14 cellular contexts compared by ENCODE assay signal in genomic region chr17:48556534-48557401, GRCh38. TPM values are rescaled to one million over a fixed set of nuclear protein-coding genes. Genes with fewer than 3 reads are reported as not detected.
DNase-seq lines count a peak whose midpoint lies in the region; ATAC-seq and TF ChIP-seq lines count a peak whose summit lies in the region.
"Had no signal": no experiment of that assay in that cellular context is flagged by ENCODE, and none has a peak within 500 bp of the region (broad histone marks: within the 10 kb centered on the region; RNA-seq: fewer than 3 reads in every experiment).

No MANE protein-coding gene starts in this region.

- H3K27ac ChIP-seq in RWPE2 (ENCODE audit: poor library complexity, severe bottlenecking) = peak overlapping the region; percentile 17
- peak overlapping the region; percentile 76 for H3K27ac ChIP-seq in fibroblast of lung (ENCODE audit: insufficient read depth, low read length)
- H3K27ac ChIP-seq: ovary had no signal

- peak overlapping the region; percentile 87 for H3K4me3 Mint-ChIP-seq in nephron progenitor cell

- H3K9me3 ChIP-seq in RWPE2 (ENCODE audit: severe bottlenecking) (no peaks in the 10 kb centered on the region), fibroblast of lung (ENCODE audit: control insufficient read depth, insufficient read depth, low read depth, low read length) (no peaks in the 10 kb centered on the region)
- H3K9me3 ChIP-seq: ovary had no signal

- H3K27ac Mint-ChIP-seq in nephron progenitor cell = peak overlapping the region; percentile 100
- H3K27ac Mint-ChIP-seq: activated naive CD8-positive, alpha-beta T cell had no signal

- H2AFZ ChIP-seq in fibroblast of lung (ENCODE audit: low read length) = no peak overlapping the region

- H3K4me1 ChIP-seq in RWPE2 (ENCODE audit: insufficient read depth, poor library complexity, severe bottlenecking) (peaks cover 15% of the 10 kb centered on the region), fibroblast of lung (ENCODE audit: control insufficient read depth, extremely low read depth, insufficient read depth, low read length) (peaks cover 59% of the 10 kb centered on the region)

- H3K4me1 Mint-ChIP-seq in nephron progenitor cell = peaks cover 97% of the 10 kb centered on the region

- 0 out of 2 replicates have a peak, but pooled peaks cover 3% of the 10 kb centered on the region for H3K36me3 ChIP-seq in RWPE2 (ENCODE audit: low read depth)
- H3K36me3 ChIP-seq in fibroblast of lung (ENCODE audit: control insufficient read depth, insufficient read depth, low read length) = peaks cover 19% of the 10 kb centered on the region
- H3K36me3 ChIP-seq: ovary had no signal

- POLR2A ChIA-PET in AG04449 (lab: Yijun Ruan, JAX) = interaction anchor here (0.6 to 3.1 kb wide), 11 partner anchors 10 to 73 kb away, joined by 3 to 17 read pairs (median 3); partner anchors contain the start of gene HOXB5

- peaks cover 99% of the 10 kb centered on the region for H3K79me2 ChIP-seq in fibroblast of lung (ENCODE audit: control insufficient read depth, insufficient read depth, low read length)

- ATAC-seq in RWPE2 (ENCODE audit: low read depth) (no peak), HG03025 (IDR thresholded peaks at IDR 0.05; ENCODE audit: low FRiP score, unreplicated experiment) (no peak), GM18517 (IDR thresholded peaks at IDR 0.05; ENCODE audit: unreplicated experiment) (no peak)

- peak overlapping the region; percentile 32 for H3K4me3 ChIP-seq in AG04449 (ENCODE audit: low read depth, low read length)
- no peak overlapping the region for H3K4me3 ChIP-seq in RWPE2 (ENCODE audit: severe bottlenecking)
- H3K4me3 ChIP-seq in fibroblast of lung (replicated peaks in 1 of 4; ENCODE audit: control extremely low read depth in 1 of 4, insufficient read depth in 1 of 4, low read depth in 3 of 4, low read length in 4 of 4) = peak overlapping the region; percentile 67 to 82 (median 75)
- H3K4me3 ChIP-seq: ovary had no signal

- H3K4me2 ChIP-seq in fibroblast of lung (ENCODE audit: extremely low read depth, insufficient read depth, low read length) = peak overlapping the region; percentile 100

- H3K36me3 Mint-ChIP-seq in nephron progenitor cell (ENCODE audit: low read depth) = peaks cover 50% of the 10 kb centered on the region
- H3K36me3 Mint-ChIP-seq: activated naive CD8-positive, alpha-beta T cell had no signal

- H3K27me3 ChIP-seq in RWPE2 (ENCODE audit: insufficient read depth, poor library complexity, severe bottlenecking) = no peaks in the 10 kb centered on the region
- no peaks in the 10 kb centered on the region for H3K27me3 ChIP-seq in fibroblast of lung (ENCODE audit: control insufficient read depth, insufficient read depth, low read length)

- DNase-seq in AG04449 (ENCODE audit: low read depth, low spot score) (no peak), RWPE2 (ENCODE audit: low spot score) (no peak), fibroblast of lung (ENCODE audit: low read depth in 2 of 2) (peak; percentile 61 to 89), nephron progenitor cell (no peak)
- DNase-seq in stimulated activated CD4-positive, alpha-beta T cell treated with anti-CD3 and anti-CD28 coated beads, Interleukin-2, amount 100 ng/mL, for 48 hours = no peak
- DNase-seq in activated effector memory CD4-positive, alpha-beta T cell treated with anti-CD3 and anti-CD28 coated beads, Interleukin-2, amount 50 U/mL, for 16 hours = no peak
- DNase-seq: GDM1, NCI-H187, ovary had no signal

- H3K27me3 Mint-ChIP-seq in nephron progenitor cell (ENCODE audit: low read depth, poor library complexity) = no peaks in the 10 kb centered on the region

- CTCF ChIA-PET in AG04449 (lab: Yijun Ruan, JAX) = interaction anchor here (0.8 to 3.6 kb wide), 13 partner anchors 9 to 248 kb away, joined by 3 to 22 read pairs (median 4); partner anchors contain the start of gene HOXB5

- no peaks in the 10 kb centered on the region for H4K20me1 ChIP-seq in fibroblast of lung (ENCODE audit: control insufficient read depth, extremely low read depth, insufficient read depth, low read length)

- H3K9ac ChIP-seq in fibroblast of lung (ENCODE audit: insufficient read depth, low read length) = peak overlapping the region; percentile 42

- no peaks in the 10 kb centered on the region for H3K9me3 Mint-ChIP-seq in nephron progenitor cell

- no peak for TF ChIP-seq CTCF in AG04449 (IDR thresholded peaks at IDR 0.05; ENCODE audit: insufficient read depth, low read length, missing control alignments)
- TF ChIP-seq CTCF in RWPE2 (IDR thresholded peaks at IDR 0.05; ENCODE audit: poor library complexity, severe bottlenecking) = no peak
- TF ChIP-seq CTCF in fibroblast of lung (conservative IDR thresholded peaks at IDR 0.05 in 1 of 2, IDR thresholded peaks at IDR 0.05 in 1 of 2; ENCODE audit: low read depth in 1 of 2, low read length in 2 of 2) = no peak
- no peak for TF ChIP-seq CTCF in nephron progenitor cell (IDR thresholded peaks at IDR 0.05)

RNA-seq across cellular contexts. Expression of gene HOXB2, which starts 11.9 kb away (rescaled TPM):
- 9.2 and 12.2 TPM in 2 replicates for total RNA-seq in fibroblast of lung
- 12.3 and 15.9 TPM in 2 replicates for polyA plus RNA-seq in fibroblast of lung
- 18.2 and 25.8 TPM in 2 replicates for polyA plus RNA-seq in fibroblast of lung (2012)
- polyA minus RNA-seq in fibroblast of lung (ENCODE audit: low replicate concordance) = 10.2 and 12.9 TPM in 2 replicates

RNA-seq across cellular contexts. Expression of gene HOXB4, which starts 21.4 kb away (rescaled TPM):
- 6.2 and 8.9 TPM in 2 replicates for total RNA-seq in fibroblast of lung
- polyA plus RNA-seq in fibroblast of lung = 3.4 and 3.8 TPM in 2 replicates
- polyA plus RNA-seq in fibroblast of lung (2012) = 4.5 and 5.6 TPM in 2 replicates
- polyA minus RNA-seq in fibroblast of lung (ENCODE audit: low replicate concordance) = 3.8 and 5.0 TPM in 2 replicates

RNA-seq across cellular contexts. Expression of gene HOXB1, which starts 26.0 kb away (rescaled TPM):
- total RNA-seq in fibroblast of lung = not detected in 2 replicates
- polyA plus RNA-seq in fibroblast of lung = not detected in 2 replicates
- polyA plus RNA-seq in fibroblast of lung (2012) = not detected in 2 replicates
- not detected in 2 replicates for polyA minus RNA-seq in fibroblast of lung (ENCODE audit: low replicate concordance)
- total RNA-seq: ovary; subcutaneous adipose tissue; T-helper 2 cell treated with Interferon-gamma antibody and Interleukin-4, amounts not matched to agents 100 ng/mL and 5 ng/mL, for 36 hours had no signal
- polyA plus RNA-seq: ovary had no signal

RNA-seq across cellular contexts. Expression of gene HOXB3, which starts 33.3 kb away (rescaled TPM):
- total RNA-seq in fibroblast of lung = 15.7 and 28.6 TPM in 2 replicates
- 15.7 and 19.5 TPM in 2 replicates for polyA plus RNA-seq in fibroblast of lung
- 20.9 and 25.3 TPM in 2 replicates for polyA plus RNA-seq in fibroblast of lung (2012)
- 3.5 and 4.9 TPM in 2 replicates for polyA minus RNA-seq in fibroblast of lung (ENCODE audit: low replicate concordance)

RNA-seq across cellular contexts. Expression of gene HOXB5, which starts 36.8 kb away (rescaled TPM):
- 1.0 and 2.1 TPM in 2 replicates for total RNA-seq in fibroblast of lung
- polyA plus RNA-seq in fibroblast of lung = 9.4 and 17.2 TPM in 2 replicates
- 24.6 and 41.8 TPM in 2 replicates for polyA plus RNA-seq in fibroblast of lung (2012)
- 3.8 and 5.5 TPM in 2 replicates for polyA minus RNA-seq in fibroblast of lung (ENCODE audit: low replicate concordance)

Comparison
In these comparisons a context has a peak if more than half of its experiments do, and no peak if none do; other contexts are left out.
1. DNase-seq: peak in fibroblast of lung (2 of 2); none in AG04449 (single experiment), RWPE2 (single experiment), nephron progenitor cell (single experiment), stimulated activated CD4-positive, alpha-beta T cell treated with anti-CD3 and anti-CD28 coated beads, Interleukin-2, amount 100 ng/mL, for 48 hours (0 of 2) and activated effector memory CD4-positive, alpha-beta T cell treated with anti-CD3 and anti-CD28 coated beads, Interleukin-2, amount 50 U/mL, for 16 hours (single experiment).